2 cellular contexts compared by ENCODE assay signal in the genomic region with DNA sequence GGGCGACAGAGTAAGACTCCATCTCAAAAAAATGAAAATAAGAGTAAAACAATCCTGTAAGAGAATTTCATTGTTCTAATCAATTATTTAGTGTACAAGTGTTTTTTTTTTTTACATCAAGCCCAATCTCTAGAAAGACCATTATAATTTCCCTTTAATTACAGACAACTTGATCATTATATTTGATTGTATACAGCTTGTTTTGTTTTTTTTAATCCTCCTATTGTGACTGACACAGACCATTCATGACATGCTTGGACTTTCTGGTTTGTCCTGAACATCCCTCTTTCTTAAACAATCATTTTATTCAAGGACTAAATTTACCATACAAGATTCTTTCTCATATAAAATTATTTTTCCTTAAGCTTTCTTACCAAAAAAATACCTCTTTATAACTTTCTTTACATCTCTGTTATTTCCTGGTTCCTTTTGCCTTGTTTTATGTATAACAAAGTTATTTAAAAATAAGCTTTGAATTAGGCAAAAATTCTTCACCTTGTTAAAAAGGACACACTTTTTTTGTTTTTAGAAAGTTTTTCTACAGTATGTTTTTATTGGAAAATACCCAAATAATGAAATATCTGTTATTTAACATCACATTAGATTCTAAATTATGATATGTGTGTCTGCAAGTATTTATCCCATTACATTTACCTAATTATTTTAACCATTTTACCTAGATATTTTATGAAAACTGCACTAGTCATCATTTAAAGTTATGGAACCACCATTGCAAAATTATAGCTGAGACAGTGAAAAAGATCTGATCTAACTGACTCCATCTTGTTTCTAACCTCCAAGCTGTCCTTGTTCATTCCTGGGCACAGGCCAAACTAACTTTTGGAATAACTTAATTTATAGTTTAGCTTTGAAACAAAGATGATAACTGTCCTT.
TF ChIP-seq lines count a peak whose summit lies in the region.

No MANE protein-coding gene starts in this region.

TF ChIP-seq in A549, 52 proteins besides CTCF, POLR2A, EP300 and RAD21:
- TF ChIP-seq ELK1 (IDR thresholded peaks at IDR 0.05; ENCODE audit: low read depth, low read length) = no peak
- peak; percentile 47 for TF ChIP-seq MAFK (IDR thresholded peaks at IDR 0.05; ENCODE audit: partially characterized antibody)
- TF ChIP-seq ZFP36 (IDR thresholded peaks at IDR 0.05; ENCODE audit: borderline replicate concordance, partially characterized antibody) = peak; percentile 88
- TF ChIP-seq EHF (CRISPR knock-in tag; IDR thresholded peaks at IDR 0.05) = no peak

TF ChIP-seq in GM23338, 12 proteins besides CTCF, POLR2A, EP300 and RAD21 (continued from another document):
- TF ChIP-seq, protein P1, sequence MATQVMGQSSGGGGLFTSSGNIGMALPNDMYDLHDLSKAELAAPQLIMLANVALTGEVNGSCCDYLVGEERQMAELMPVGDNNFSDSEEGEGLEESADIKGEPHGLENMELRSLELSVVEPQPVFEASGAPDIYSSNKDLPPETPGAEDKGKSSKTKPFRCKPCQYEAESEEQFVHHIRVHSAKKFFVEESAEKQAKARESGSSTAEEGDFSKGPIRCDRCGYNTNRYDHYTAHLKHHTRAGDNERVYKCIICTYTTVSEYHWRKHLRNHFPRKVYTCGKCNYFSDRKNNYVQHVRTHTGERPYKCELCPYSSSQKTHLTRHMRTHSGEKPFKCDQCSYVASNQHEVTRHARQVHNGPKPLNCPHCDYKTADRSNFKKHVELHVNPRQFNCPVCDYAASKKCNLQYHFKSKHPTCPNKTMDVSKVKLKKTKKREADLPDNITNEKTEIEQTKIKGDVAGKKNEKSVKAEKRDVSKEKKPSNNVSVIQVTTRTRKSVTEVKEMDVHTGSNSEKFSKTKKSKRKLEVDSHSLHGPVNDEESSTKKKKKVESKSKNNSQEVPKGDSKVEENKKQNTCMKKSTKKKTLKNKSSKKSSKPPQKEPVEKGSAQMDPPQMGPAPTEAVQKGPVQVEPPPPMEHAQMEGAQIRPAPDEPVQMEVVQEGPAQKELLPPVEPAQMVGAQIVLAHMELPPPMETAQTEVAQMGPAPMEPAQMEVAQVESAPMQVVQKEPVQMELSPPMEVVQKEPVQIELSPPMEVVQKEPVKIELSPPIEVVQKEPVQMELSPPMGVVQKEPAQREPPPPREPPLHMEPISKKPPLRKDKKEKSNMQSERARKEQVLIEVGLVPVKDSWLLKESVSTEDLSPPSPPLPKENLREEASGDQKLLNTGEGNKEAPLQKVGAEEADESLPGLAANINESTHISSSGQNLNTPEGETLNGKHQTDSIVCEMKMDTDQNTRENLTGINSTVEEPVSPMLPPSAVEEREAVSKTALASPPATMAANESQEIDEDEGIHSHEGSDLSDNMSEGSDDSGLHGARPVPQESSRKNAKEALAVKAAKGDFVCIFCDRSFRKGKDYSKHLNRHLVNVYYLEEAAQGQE (IDR thresholded peaks at IDR 0.05; ENCODE audit: unreplicated experiment) = no peak
- TF ChIP-seq STAT1 (IDR thresholded peaks at IDR 0.05; ENCODE audit: unreplicated experiment) = no peak
- TF ChIP-seq CREB1 (CRISPR knock-in tag; IDR thresholded peaks at IDR 0.05; ENCODE audit: low read depth) = no peak
- no peak for TF ChIP-seq NANOG (IDR thresholded peaks at IDR 0.05; ENCODE audit: borderline replicate concordance)
- TF ChIP-seq EZH2 (IDR thresholded peaks at IDR 0.05; ENCODE audit: low read depth, unreplicated experiment) = no peak
- no peak for TF ChIP-seq ZNF462 (CRISPR knock-in tag; IDR thresholded peaks at IDR 0.05)
- TF ChIP-seq EZH2phosphoT487 (IDR thresholded peaks at IDR 0.05; ENCODE audit: unreplicated experiment) = no peak
- no peak for TF ChIP-seq ZNF331 (CRISPR knock-in tag; IDR thresholded peaks at IDR 0.05; ENCODE audit: low read depth)
- TF ChIP-seq ETS1 (IDR thresholded peaks at IDR 0.05) = no peak
- TF ChIP-seq JUNB (IDR thresholded peaks at IDR 0.05; ENCODE audit: unreplicated experiment) = no peak
- TF ChIP-seq ZNF114 (CRISPR knock-in tag; IDR thresholded peaks at IDR 0.05) = no peak
